ENCODE assay signal across 1 cellular context in the genomic region with DNA sequence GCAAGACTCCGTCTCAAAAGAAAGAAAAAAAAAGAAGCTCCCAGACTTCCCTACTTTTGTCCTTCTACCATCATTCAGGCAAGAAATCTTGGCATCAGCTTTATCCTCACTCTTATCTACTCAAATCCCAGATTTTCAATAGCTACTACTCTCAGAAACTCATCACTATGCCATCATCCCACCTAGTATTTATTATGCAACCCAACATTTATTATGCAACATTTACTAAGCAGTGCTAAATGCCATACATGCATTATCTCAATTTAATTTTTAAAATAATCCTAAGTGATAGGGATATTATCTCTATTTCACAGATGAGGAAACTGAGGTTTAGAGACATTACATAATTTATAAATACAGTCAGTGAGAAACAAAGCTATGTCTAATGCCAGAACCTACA.
TF ChIP-seq lines count a peak whose summit lies in the region.

No MANE protein-coding gene starts in this region.

TF ChIP-seq in HepG2, 621 proteins besides CTCF, POLR2A, EP300 and RAD21:
- TF ChIP-seq ZKSCAN8 (CRISPR knock-in tag; IDR thresholded peaks at IDR 0.05; ENCODE audit: borderline replicate concordance) (no peak), HBP1 (CRISPR knock-in tag; IDR thresholded peaks at IDR 0.05; ENCODE audit: low read depth) (no peak), ZMYM4 (CRISPR knock-in tag; IDR thresholded peaks at IDR 0.05) (no peak), SETDB1 (CRISPR knock-in tag; IDR thresholded peaks at IDR 0.05; ENCODE audit: borderline replicate concordance) (no peak), ZNF256 (CRISPR knock-in tag; conservative IDR thresholded peaks at IDR 0.05) (no peak), CEBPG (CRISPR knock-in tag; IDR thresholded peaks at IDR 0.05) (0 out of 2 replicates have a peak, but pooled peaks have one; percentile 31), CEBPB (IDR thresholded peaks at IDR 0.05; ENCODE audit: borderline replicate concordance, low read depth, low read length) (peak; percentile 74; the same call in 1 of the 2 replicates), ZNF136 (CRISPR knock-in tag; IDR thresholded peaks at IDR 0.05; ENCODE audit: low read depth) (no peak), ZNF512B (CRISPR knock-in tag; IDR thresholded peaks at IDR 0.05; ENCODE audit: borderline replicate concordance) (no peak), RCOR2 (CRISPR knock-in tag; IDR thresholded peaks at IDR 0.05) (no peak), CENPX (CRISPR knock-in tag; IDR thresholded peaks at IDR 0.05) (no peak), GPBP1L1 (CRISPR knock-in tag; IDR thresholded peaks at IDR 0.05) (no peak), NFKB2 (CRISPR knock-in tag; IDR thresholded peaks at IDR 0.05; ENCODE audit: borderline replicate concordance) (no peak), RBFOX2 (IDR thresholded peaks at IDR 0.05; ENCODE audit: low read depth, low read length) (0 out of 2 replicates have a peak, but pooled peaks have one; percentile 14), ZNF879 (CRISPR knock-in tag; IDR thresholded peaks at IDR 0.05) (no peak), AHR (CRISPR knock-in tag; IDR thresholded peaks at IDR 0.05) (no peak), ZFP1 (CRISPR knock-in tag; IDR thresholded peaks at IDR 0.05) (no peak)
- TF ChIP-seq, protein P1, sequence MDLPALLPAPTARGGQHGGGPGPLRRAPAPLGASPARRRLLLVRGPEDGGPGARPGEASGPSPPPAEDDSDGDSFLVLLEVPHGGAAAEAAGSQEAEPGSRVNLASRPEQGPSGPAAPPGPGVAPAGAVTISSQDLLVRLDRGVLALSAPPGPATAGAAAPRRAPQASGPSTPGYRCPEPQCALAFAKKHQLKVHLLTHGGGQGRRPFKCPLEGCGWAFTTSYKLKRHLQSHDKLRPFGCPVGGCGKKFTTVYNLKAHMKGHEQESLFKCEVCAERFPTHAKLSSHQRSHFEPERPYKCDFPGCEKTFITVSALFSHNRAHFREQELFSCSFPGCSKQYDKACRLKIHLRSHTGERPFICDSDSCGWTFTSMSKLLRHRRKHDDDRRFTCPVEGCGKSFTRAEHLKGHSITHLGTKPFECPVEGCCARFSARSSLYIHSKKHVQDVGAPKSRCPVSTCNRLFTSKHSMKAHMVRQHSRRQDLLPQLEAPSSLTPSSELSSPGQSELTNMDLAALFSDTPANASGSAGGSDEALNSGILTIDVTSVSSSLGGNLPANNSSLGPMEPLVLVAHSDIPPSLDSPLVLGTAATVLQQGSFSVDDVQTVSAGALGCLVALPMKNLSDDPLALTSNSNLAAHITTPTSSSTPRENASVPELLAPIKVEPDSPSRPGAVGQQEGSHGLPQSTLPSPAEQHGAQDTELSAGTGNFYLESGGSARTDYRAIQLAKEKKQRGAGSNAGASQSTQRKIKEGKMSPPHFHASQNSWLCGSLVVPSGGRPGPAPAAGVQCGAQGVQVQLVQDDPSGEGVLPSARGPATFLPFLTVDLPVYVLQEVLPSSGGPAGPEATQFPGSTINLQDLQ (CRISPR knock-in tag; IDR thresholded peaks at IDR 0.05): no peak
